18 cellular contexts compared by ENCODE assay signal in genomic region chr6:80211295-80211694, GRCh38.
A peak's percentile ranks its signal among the peaks of the same experiment; 100 is the strongest.
DNase-seq lines count a peak whose midpoint lies in the region; ATAC-seq, FAIRE-seq and TF ChIP-seq lines count a peak whose summit lies in the region.
"Had no signal": no experiment of that assay in that cellular context is flagged by ENCODE, and none has a peak within 500 bp of the region (broad histone marks: within the 10 kb centered on the region; RNA-seq: fewer than 3 reads in every experiment).

No MANE protein-coding gene starts in this region.

- no peak for FAIRE-seq in GM19239 (lab: Jason Lieb, UNC)
- FAIRE-seq: endometrium had no signal

- no peaks in the 10 kb centered on the region for H3K9me3 ChIP-seq in cardiac muscle cell (ENCODE audit: low read depth)
- H3K9me3 ChIP-seq: tibial artery had no signal

- H3K36me3 Mint-ChIP-seq in type B pancreatic cell, result no peaks in the 10 kb centered on the region

- no peak for ATAC-seq in Right ventricle myocardium inferior
- ATAC-seq in HG03521 (IDR thresholded peaks at IDR 0.05; ENCODE audit: unreplicated experiment), result no peak
- ATAC-seq: activated naive CD8-positive, alpha-beta T cell treated with anti-CD3 and anti-CD28 coated beads, Interleukin-2, amount 50 U/mL, for 24 hours; activated T-cell treated with anti-CD3 and anti-CD28 coated beads, Interleukin-2, amount 50 U/mL, for 72 hours had no signal

- intact Hi-C loops in Right ventricle myocardium inferior (cut with DNase I), result loop anchor here (5.0 to 10.0 kb wide), 3 partner anchors 69 to 1541 kb away; partner anchors contain the start of gene TENT5A

- peak overlapping the region; percentile 57 for H3K27ac Mint-ChIP-seq in type B pancreatic cell
- H3K27ac Mint-ChIP-seq: activated CD4-positive, alpha-beta memory T cell treated with anti-CD3 and anti-CD28 coated beads, Interleukin-2, amount 10 ng/mL, durations not matched to agents 7 days and 5 days; activated naive CD8-positive, alpha-beta T cell treated with anti-CD3 and anti-CD28 coated beads, Interleukin-2, amount 50 U/mL, for 24 hours; activated T-cell treated with anti-CD3 and anti-CD28 coated beads, Interleukin-2, amount 50 U/mL, for 72 hours; neural progenitor cell had no signal

- no peaks in the 10 kb centered on the region for H3K27me3 Mint-ChIP-seq in type B pancreatic cell
- H3K27me3 Mint-ChIP-seq: activated CD4-positive, alpha-beta memory T cell treated with anti-CD3 and anti-CD28 coated beads, Interleukin-2, amount 10 ng/mL, durations not matched to agents 7 days and 5 days; activated naive CD8-positive, alpha-beta T cell treated with anti-CD3 and anti-CD28 coated beads, Interleukin-2, amount 50 U/mL, for 24 hours had no signal

- no peak overlapping the region for H3K4me3 ChIP-seq in cardiac muscle cell
- H3K4me3 ChIP-seq: lung, neural progenitor cell, tibial artery had no signal

- peaks cover 14% of the 10 kb centered on the region for H3K4me1 Mint-ChIP-seq in type B pancreatic cell (ENCODE audit: unreplicated experiment)

- DNase-seq in cardiac muscle cell (ENCODE audit: low read depth in 1 of 2, low spot score in 1 of 2) (peak in 1 of 2 donors; percentile 4), Right ventricle myocardium inferior (ENCODE audit: missing footprints) (no peak), M059J (ENCODE audit: low read depth) (peak; percentile 34), iris pigment epithelial cell (ENCODE audit: low read depth) (peak; percentile 30), type B pancreatic cell (ENCODE audit: extremely low spot score, unreplicated experiment) (no peak), GM19239 (ENCODE audit: insufficient read length, low spot score) (no peak)
- no peak for DNase-seq in stimulated activated CD4-positive, alpha-beta T cell treated with anti-CD3 and anti-CD28 coated beads, Interleukin-2, amount 100 ng/mL, for 24 hours
- DNase-seq: activated CD4-positive, alpha-beta memory T cell treated with anti-CD3 and anti-CD28 coated beads, Interleukin-2, amount 10 ng/mL, durations not matched to agents 7 days and 5 days; activated naive CD8-positive, alpha-beta T cell treated with anti-CD3 and anti-CD28 coated beads, Interleukin-2, amount 50 U/mL, for 24 hours; activated T-cell treated with anti-CD3 and anti-CD28 coated beads, Interleukin-2, amount 50 U/mL, for 72 hours; cerebellar nuclear complex; NCI-H524; stimulated activated CD8-positive, alpha-beta memory T cell treated with anti-CD3 and anti-CD28 coated beads, Interleukin-4, amount 100 ng/mL, for 48 hours; tibial artery had no signal

- no peak overlapping the region for H3K4me3 Mint-ChIP-seq in type B pancreatic cell
- H3K4me3 Mint-ChIP-seq: activated CD4-positive, alpha-beta memory T cell treated with anti-CD3 and anti-CD28 coated beads, Interleukin-2, amount 10 ng/mL, durations not matched to agents 7 days and 5 days; activated naive CD8-positive, alpha-beta T cell treated with anti-CD3 and anti-CD28 coated beads, Interleukin-2, amount 50 U/mL, for 24 hours; activated T-cell treated with anti-CD3 and anti-CD28 coated beads, Interleukin-2, amount 50 U/mL, for 72 hours; neural progenitor cell had no signal

- no peak for TF ChIP-seq CTCF in cardiac muscle cell (IDR thresholded peaks at IDR 0.05; ENCODE audit: low read depth, low read length)
- no peak for TF ChIP-seq CTCF in type B pancreatic cell (conservative IDR thresholded peaks at IDR 0.05)

- no peaks in the 10 kb centered on the region for H3K9me3 Mint-ChIP-seq in type B pancreatic cell
- H3K9me3 Mint-ChIP-seq: activated CD4-positive, alpha-beta memory T cell treated with anti-CD3 and anti-CD28 coated beads, Interleukin-2, amount 10 ng/mL, durations not matched to agents 7 days and 5 days; activated naive CD8-positive, alpha-beta T cell treated with anti-CD3 and anti-CD28 coated beads, Interleukin-2, amount 50 U/mL, for 24 hours; activated T-cell treated with anti-CD3 and anti-CD28 coated beads, Interleukin-2, amount 50 U/mL, for 72 hours; neural progenitor cell had no signal

- H3K36me3 ChIP-seq in cardiac muscle cell, result no peaks in the 10 kb centered on the region
- H3K36me3 ChIP-seq: neural progenitor cell, tibial artery had no signal

- H3K4me1 ChIP-seq in cardiac muscle cell (ENCODE audit: low read depth), result peaks cover 37% of the 10 kb centered on the region
- H3K4me1 ChIP-seq: tibial artery had no signal

- H3K27me3 ChIP-seq in cardiac muscle cell, result no peaks in the 10 kb centered on the region
- H3K27me3 ChIP-seq: neural progenitor cell, tibial artery had no signal

- peak overlapping the region; percentile 92 for H3K27ac ChIP-seq in cardiac muscle cell
- H3K27ac ChIP-seq: neural progenitor cell, tibial artery had no signal

Comparison
In these comparisons a context has a peak if more than half of its experiments do, and no peak if none do; other contexts are left out.
1. DNase-seq: peak in M059J (single experiment) and iris pigment epithelial cell (single experiment); none in Right ventricle myocardium inferior (single experiment), type B pancreatic cell (single experiment), stimulated activated CD4-positive, alpha-beta T cell treated with anti-CD3 and anti-CD28 coated beads, Interleukin-2, amount 100 ng/mL, for 24 hours (0 of 2) and GM19239 (single experiment).